In genomic region chr2:202950592-202950991, GRCh38 we compare ENCODE assay signal across 1 cellular context.
TF ChIP-seq lines count a peak whose summit lies in the region.

No MANE protein-coding gene starts in this region.

TF ChIP-seq in K562, 482 proteins besides CTCF, POLR2A, EP300 and RAD21 (continued from another document and continues in another):
- TF ChIP-seq HES1 (IDR thresholded peaks at IDR 0.05; ENCODE audit: low read depth) (peak; percentile 67), C11orf30 (IDR thresholded peaks at IDR 0.05; ENCODE audit: low read depth) (0 out of 2 replicates have a peak, but pooled peaks have one; percentile 27), DPF2 (IDR thresholded peaks at IDR 0.05) (peak; percentile 69), CEBPB (tag; IDR thresholded peaks at IDR 0.05) (peak; percentile 64), NCOR1 (IDR thresholded peaks at IDR 0.05) (peak; percentile 42; the same call in 1 of the 2 replicates), PBX2 (CRISPR knock-in tag; IDR thresholded peaks at IDR 0.05; ENCODE audit: low read depth) (no peak), PBX2 (tag; conservative IDR thresholded peaks at IDR 0.05; ENCODE audit: low read depth) (peak; percentile 82), ELF1 (tag; IDR thresholded peaks at IDR 0.05) (peak; percentile 59), MEIS2 (IDR thresholded peaks at IDR 0.05; ENCODE audit: partially characterized antibody) (peak; percentile 90), SPI1 (IDR thresholded peaks at IDR 0.05; ENCODE audit: borderline replicate concordance, low read depth, low read length) (0 out of 2 replicates have a peak, but pooled peaks have one; percentile 10), SOX6 (IDR thresholded peaks at IDR 0.05) (peak; percentile 85), ZNF639 (CRISPR knock-in tag; conservative IDR thresholded peaks at IDR 0.05 in 1 of 2, IDR thresholded peaks at IDR 0.05 in 1 of 2) (peak in 1 of 2 experiments; percentile 28; a peak in 1 of 4 replicates), NR2F6 (CRISPR knock-in tag; IDR thresholded peaks at IDR 0.05) (no peak), SMARCC2 (IDR thresholded peaks at IDR 0.05; ENCODE audit: low read depth) (peak; percentile 36; the same call in 1 of the 2 replicates), SMARCA4 (IDR thresholded peaks at IDR 0.05) (peak; percentile 73), CREM (IDR thresholded peaks at IDR 0.05; ENCODE audit: low read depth) (peak; percentile 72), ARNT (IDR thresholded peaks at IDR 0.05) (0 out of 4 replicates have a peak, but pooled peaks of 1 of the 2 experiments have one; percentile 45), SIN3A (IDR thresholded peaks at IDR 0.05; ENCODE audit: borderline replicate concordance in 2 of 2, control insufficient read depth in 1 of 2, low read depth in 2 of 2, low read length in 2 of 2) (no peak), DDX20 (tag; IDR thresholded peaks at IDR 0.05; ENCODE audit: low read depth) (no peak), MAFG (tag; conservative IDR thresholded peaks at IDR 0.05) (peak; percentile 57; the same call in 1 of the 2 replicates), ZNF41 (CRISPR knock-in tag; conservative IDR thresholded peaks at IDR 0.05) (no peak), ARID1B (IDR thresholded peaks at IDR 0.05) (peak; percentile 68), CREB3 (tag; conservative IDR thresholded peaks at IDR 0.05; ENCODE audit: low read depth) (no peak), ETV1 (tag; conservative IDR thresholded peaks at IDR 0.05; ENCODE audit: low read depth) (peak; percentile 37), DMBX1 (CRISPR knock-in tag; IDR thresholded peaks at IDR 0.05; ENCODE audit: borderline replicate concordance) (peak; percentile 32; the same call in 1 of the 2 replicates), FOXK2 (conservative IDR thresholded peaks at IDR 0.05 in 1 of 2, IDR thresholded peaks at IDR 0.05 in 1 of 2; ENCODE audit: low read depth in 2 of 2) (peak; percentile 60; a peak in 2 of 4 replicates), STAT5A (IDR thresholded peaks at IDR 0.05; ENCODE audit: borderline replicate concordance, low read length) (peak; percentile 22; the same call in 1 of the 2 replicates), ZNF766 (CRISPR knock-in tag; conservative IDR thresholded peaks at IDR 0.05) (peak; percentile 47; the same call in 1 of the 2 replicates), NFIX (CRISPR knock-in tag; IDR thresholded peaks at IDR 0.05; ENCODE audit: low read depth) (no peak), DIDO1 (tag; IDR thresholded peaks at IDR 0.05; ENCODE audit: low read depth) (no peak), NFRKB (IDR thresholded peaks at IDR 0.05; ENCODE audit: low read depth) (no peak), RNF2 (IDR thresholded peaks at IDR 0.05) (peak; percentile 42; the same call in 1 of the 2 replicates), NR2C2 (CRISPR knock-in tag; IDR thresholded peaks at IDR 0.05) (no peak), NR2C2 (tag; IDR thresholded peaks at IDR 0.05) (0 out of 2 replicates have a peak, but pooled peaks have one; percentile 26), RBFOX2 (IDR thresholded peaks at IDR 0.05; ENCODE audit: low read depth, low read length) (0 out of 2 replicates have a peak, but pooled peaks have one; percentile 19), ARID3A (IDR thresholded peaks at IDR 0.05; ENCODE audit: borderline replicate concordance, low read depth, low read length) (peak; percentile 65; the same call in 1 of the 2 replicates), CEBPG (CRISPR knock-in tag; IDR thresholded peaks at IDR 0.05) (no peak), CEBPG (tag; conservative IDR thresholded peaks at IDR 0.05 in 1 of 2, IDR thresholded peaks at IDR 0.05 in 1 of 2) (0 out of 4 replicates have a peak, but pooled peaks of 1 of the 2 experiments have one; percentile 27), ZNF449 (CRISPR knock-in tag; IDR thresholded peaks at IDR 0.05) (no peak), CXXC5 (CRISPR knock-in tag; IDR thresholded peaks at IDR 0.05) (peak; percentile 35; the same call in 1 of the 2 replicates), PKNOX1 (IDR thresholded peaks at IDR 0.05) (peak; percentile 68), SMAD4 (CRISPR knock-in tag; conservative IDR thresholded peaks at IDR 0.05) (peak; percentile 18; the same call in 1 of the 2 replicates), HINFP (tag; conservative IDR thresholded peaks at IDR 0.05; ENCODE audit: low read depth) (no peak), PURB (CRISPR knock-in tag; IDR thresholded peaks at IDR 0.05; ENCODE audit: low read depth) (no peak), FUS (optimal IDR thresholded peaks at IDR 0.05; ENCODE audit: low read depth, low read length) (no peak), GATAD2B (IDR thresholded peaks at IDR 0.05; ENCODE audit: borderline replicate concordance) (peak; percentile 65), MAFF (IDR thresholded peaks at IDR 0.05; ENCODE audit: low read length) (peak; percentile 26; the same call in 1 of the 2 replicates), MECOM (CRISPR knock-in tag; IDR thresholded peaks at IDR 0.05) (peak; percentile 17; the same call in 1 of the 2 replicates), ZNF175 (CRISPR knock-in tag; IDR thresholded peaks at IDR 0.05; ENCODE audit: low read depth) (peak; percentile 52; the same call in 1 of the 2 replicates)
